Comparison of ENCODE assay signal across 2 cellular contexts in genomic region chr7:100957832-100958421, GRCh38.
TF ChIP-seq lines count a peak whose summit lies in the region.

No MANE protein-coding gene starts in this region.

TF ChIP-seq in HCT116, 20 proteins besides CTCF, POLR2A, EP300 and RAD21:
- TF ChIP-seq CBX3 (IDR thresholded peaks at IDR 0.05; ENCODE audit: low read depth) (no peak), SP1 (IDR thresholded peaks at IDR 0.05; ENCODE audit: low read depth) (no peak), JUND (IDR thresholded peaks at IDR 0.05) (no peak), ZNF274 (IDR thresholded peaks at IDR 0.05; ENCODE audit: low read depth, low read length) (no peak), EZH2phosphoT487 (IDR thresholded peaks at IDR 0.05; ENCODE audit: borderline replicate concordance) (no peak)

TF ChIP-seq in K562, 482 proteins besides CTCF, POLR2A, EP300 and RAD21:
- no peak for TF ChIP-seq KDM1A (IDR thresholded peaks at IDR 0.05)
- TF ChIP-seq MTA3 (IDR thresholded peaks at IDR 0.05; ENCODE audit: borderline replicate concordance), result no peak
- TF ChIP-seq CHD4 (IDR thresholded peaks at IDR 0.05; ENCODE audit: insufficient read depth, insufficient replicate concordance, low read depth, low read length, poor library complexity, severe bottlenecking), result no peak
- TF ChIP-seq EZH2 (IDR thresholded peaks at IDR 0.05; ENCODE audit: borderline replicate concordance, low read depth, low read length), result no peak
- TF ChIP-seq GTF2F1 (IDR thresholded peaks at IDR 0.05; ENCODE audit: low read depth, low read length), result 0 out of 2 replicates have a peak, but pooled peaks have one; percentile 19
- no peak for TF ChIP-seq ZNF551 (CRISPR knock-in tag; IDR thresholded peaks at IDR 0.05)
